ENCODE assay signal across 8 cellular contexts in genomic region chr2:229445013-229445412, GRCh38.
DNase-seq lines count a peak whose midpoint lies in the region; ATAC-seq, FAIRE-seq and TF ChIP-seq lines count a peak whose summit lies in the region.

No MANE protein-coding gene starts in this region.

- H3K4me1 ChIP-seq in kidney (ENCODE audit: control insufficient read depth in 1 of 2, insufficient read depth in 1 of 2, low read depth in 1 of 2, low read length in 2 of 2), result no peaks in the 10 kb centered on the region

- no peak for FAIRE-seq in kidney (lab: Jason Lieb, UNC)

- ATAC-seq in HG02840 (IDR thresholded peaks at IDR 0.05; ENCODE audit: low FRiP score, unreplicated experiment), result no peak
- no peak for ATAC-seq in HG03175 (IDR thresholded peaks at IDR 0.05; ENCODE audit: unreplicated experiment)

- peaks cover 60% of the 10 kb centered on the region for H3K4me1 Mint-ChIP-seq in brain

- H3K9me3 ChIP-seq in kidney (ENCODE audit: control insufficient read depth in 1 of 2, low read length in 2 of 2), result no peaks in the 10 kb centered on the region

- H3K27ac ChIP-seq in kidney (ENCODE audit: low read depth in 2 of 2, low read length in 2 of 2) (peak overlapping the region in 1 of 2 donors; percentile 59), substantia nigra (ENCODE audit: low read depth, low read length, poor library complexity, severe bottlenecking) (peak overlapping the region; percentile 91)

- TF ChIP-seq CTCF in brain (conservative IDR thresholded peaks at IDR 0.05), result no peak
- TF ChIP-seq CTCF in kidney (IDR thresholded peaks at IDR 0.05; ENCODE audit: borderline replicate concordance, extremely low read depth, insufficient read depth), result no peak
- no peak for TF ChIP-seq CTCF in GM13976 (IDR thresholded peaks at IDR 0.05; ENCODE audit: borderline replicate concordance, control extremely low read depth, extremely low read depth, insufficient read depth, missing control alignments)

- peak overlapping the region in 4 of 5 experiments; percentile 46 to 92 (median 90) for H3K27ac Mint-ChIP-seq in brain

- in situ Hi-C loops in GM13976 (cut with MboI; ENCODE audit: low sequenced_read_pairs, unreplicated experiment), result no loop called here

- no peak overlapping the region for H3K4me3 ChIP-seq in kidney (ENCODE audit: low read length in 2 of 2)

- H3K27me3 Mint-ChIP-seq in brain, result no peaks in the 10 kb centered on the region

- H3K36me3 ChIP-seq in kidney (ENCODE audit: control insufficient read depth in 1 of 2, insufficient read depth in 2 of 2, low read length in 2 of 2), result no peaks in the 10 kb centered on the region

- H3K36me3 Mint-ChIP-seq in brain, result peaks cover 2% of the 10 kb centered on the region

- no peak overlapping the region for H3K9ac ChIP-seq in kidney (ENCODE audit: low read length in 2 of 2)

- DNase-seq in HS-27A (ENCODE audit: low read depth) (peak; percentile 59), kidney (peak; percentile 73), substantia nigra (lab: John Stamatoyannopoulos, UW) (peak in 46 of 49 donors; percentile 5 to 84 (median 46)), NCI-H1417 (lab: John Stamatoyannopoulos, UW) (no peak), GM13976 (ENCODE audit: low spot score) (no peak)

- no peaks in the 10 kb centered on the region for H3K9me3 Mint-ChIP-seq in brain

- H3K4me3 Mint-ChIP-seq in brain, result no peak overlapping the region

- intact Hi-C loops in kidney (cut with DNase I), result no loop called here

Comparison
In these comparisons a context has a peak if more than half of its experiments do, and no peak if none do; other contexts are left out.
1. DNase-seq: peak in HS-27A (single experiment), kidney (single experiment) and substantia nigra (46 of 49); none in NCI-H1417 (0 of 3) and GM13976 (single experiment).